ENCODE assay signal across 16 cellular contexts in the genomic region with DNA sequence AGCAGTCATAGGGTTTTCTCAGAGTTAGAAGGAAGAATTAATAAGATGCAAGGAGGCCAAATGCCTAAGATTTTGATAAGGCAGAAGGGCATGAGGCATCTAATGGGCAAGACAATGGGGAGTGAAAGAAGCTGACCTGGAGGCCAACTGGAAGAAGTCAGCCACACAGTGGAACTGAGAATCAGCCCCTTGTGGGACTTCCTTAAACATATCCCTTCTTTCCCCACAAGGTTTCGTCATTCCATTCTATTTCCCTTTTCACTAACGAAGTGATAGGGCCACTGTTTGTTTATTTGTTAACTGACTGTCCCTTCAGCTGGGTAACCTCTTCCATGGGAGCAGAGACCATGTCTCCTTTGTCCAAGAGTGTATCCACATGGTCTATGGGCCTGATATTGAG.
A peak's percentile ranks its signal among the peaks of the same experiment; 100 is the strongest.
DNase-seq lines count a peak whose midpoint lies in the region; ATAC-seq and TF ChIP-seq lines count a peak whose summit lies in the region.
"Had no signal": no experiment of that assay in that cellular context is flagged by ENCODE, and none has a peak within 500 bp of the region (broad histone marks: within the 10 kb centered on the region; RNA-seq: fewer than 3 reads in every experiment).

No MANE protein-coding gene starts in this region.

- H3K36me3 ChIP-seq in gastroesophageal sphincter, result peaks cover 0 to 20% of the 10 kb centered on the region in 2 donors

- no peaks in the 10 kb centered on the region for H3K4me1 ChIP-seq in gastroesophageal sphincter

- TF ChIP-seq CTCF in HL-60 (IDR thresholded peaks at IDR 0.05; ENCODE audit: insufficient read depth, low read length), result no peak
- TF ChIP-seq CTCF in gastroesophageal sphincter (IDR thresholded peaks at IDR 0.05), result no peak
- TF ChIP-seq CTCF in foreskin fibroblast (IDR thresholded peaks at IDR 0.05; ENCODE audit: low read depth, low read length), result no peak

- WGBS in gastroesophageal sphincter (ENCODE audit: low coverage in 1 of 2), 2 donors, result 62 to 73% methylated on average over 2 of the region's 2 CpGs

- peak in 1 of 2 experiments; percentile 82 for DNase-seq in HL-60 (ENCODE audit: low read depth in 1 of 2, low spot score in 1 of 2)
- DNase-seq in NOMO-1 treated with dmso at 0.1 percent for 144 hours (lab: John Stamatoyannopoulos, UW; ENCODE audit: unreplicated experiment), result peak; percentile 66
- DNase-seq in putamen (ENCODE audit: low spot score), result peak; percentile 3
- DNase-seq in NCI-H748 treated with DMSO at 0.1 percent for 48 hours (lab: John Stamatoyannopoulos, UW), result no peak
- no peak for DNase-seq in foreskin fibroblast
- DNase-seq: activated CD4-positive, alpha-beta T cell treated with anti-CD3 and anti-CD28 coated beads for 36 hours; CD4-positive, alpha-beta memory T cell; DMS153; GOT3; islet precursor cell; NCI-H1436; NCI-H526; SHP77; T-helper 1 cell had no signal

- no peak overlapping the region for H3K4me3 ChIP-seq in HL-60 (replicated peaks; ENCODE audit: insufficient read depth, low read length)
- H3K4me3 ChIP-seq in gastroesophageal sphincter, result no peak overlapping the region
- no peak overlapping the region for H3K4me3 ChIP-seq in foreskin fibroblast (ENCODE audit: low read depth in 1 of 2, low read length in 2 of 2)

- H3K27me3 ChIP-seq in HL-60 (ENCODE audit: insufficient read depth, poor library complexity, severe bottlenecking), result no peaks in the 10 kb centered on the region
- H3K27me3 ChIP-seq in gastroesophageal sphincter, result no peaks in the 10 kb centered on the region

- no peak for TF ChIP-seq EP300 in gastroesophageal sphincter (IDR thresholded peaks at IDR 0.05)

- ATAC-seq in gastroesophageal sphincter (peak; percentile 36), GM21619 (IDR thresholded peaks at IDR 0.05; ENCODE audit: unreplicated experiment) (no peak)
- ATAC-seq: activated CD4-positive, alpha-beta T cell treated with anti-CD3 and anti-CD28 coated beads for 36 hours had no signal

- no peaks in the 10 kb centered on the region for H3K9me3 ChIP-seq in gastroesophageal sphincter

- no peak for TF ChIP-seq POLR2A in gastroesophageal sphincter (IDR thresholded peaks at IDR 0.05)

- H3K27ac ChIP-seq in HL-60 (replicated peaks) (peak overlapping the region; percentile 67), gastroesophageal sphincter (no peak overlapping the region)

Comparison
In these comparisons a context has a peak if more than half of its experiments do, and no peak if none do; other contexts are left out.
1. DNase-seq: peak in NOMO-1 treated with dmso at 0.1 percent for 144 hours (single experiment) and putamen (single experiment); none in NCI-H748 treated with DMSO at 0.1 percent for 48 hours (single experiment) and foreskin fibroblast (0 of 2).